ENCODE assay signal across 1 cellular context in genomic region chr12:203462-204260, GRCh38.
TF ChIP-seq lines count a peak whose summit lies in the region.

No MANE protein-coding gene starts in this region.

TF ChIP-seq in H1, 55 proteins besides CTCF, POLR2A, EP300 and RAD21 (continued from another document):
- TF ChIP-seq SIN3A (conservative IDR thresholded peaks at IDR 0.05 in 1 of 2, IDR thresholded peaks at IDR 0.05 in 1 of 2; ENCODE audit: low read depth in 1 of 2, low read length in 2 of 2) (0 out of 4 replicates have a peak, but pooled peaks of 1 of the 2 experiments have one; percentile 35), MAX (IDR thresholded peaks at IDR 0.05) (peak; percentile 49), CHD7 (IDR thresholded peaks at IDR 0.05; ENCODE audit: insufficient replicate concordance, low read length) (no peak), POLR2AphosphoS5 (IDR thresholded peaks at IDR 0.05; ENCODE audit: low read depth, low read length) (no peak)
